In genomic region chr1:53271446-53272090, GRCh38 we compare ENCODE assay signal across 16 cellular contexts. TPM values are rescaled to one million over a fixed set of nuclear protein-coding genes. Genes with fewer than 3 reads are reported as not detected.
A peak's percentile ranks its signal among the peaks of the same experiment; 100 is the strongest.
DNase-seq lines count a peak whose midpoint lies in the region; ATAC-seq and TF ChIP-seq lines count a peak whose summit lies in the region.
"Had no signal": no experiment of that assay in that cellular context is flagged by ENCODE, and none has a peak within 500 bp of the region (broad histone marks: within the 10 kb centered on the region; RNA-seq: fewer than 3 reads in every experiment).

No MANE protein-coding gene starts in this region.

- POLR2A ChIA-PET in MCF 10A (lab: Yijun Ruan, JAX) = no interaction called here

- H3K27ac ChIP-seq in mammary epithelial cell (ENCODE audit: insufficient read depth, low read depth, low read length) (no peak overlapping the region), suprapubic skin (no peak overlapping the region)
- H3K27ac ChIP-seq: A549, C4-2B had no signal

- TF ChIP-seq POLR2A in suprapubic skin (IDR thresholded peaks at IDR 0.05) = no peak

- TF ChIP-seq CTCF in MCF 10A (IDR thresholded peaks at IDR 0.05; ENCODE audit: unreplicated experiment) = no peak
- no peak for TF ChIP-seq CTCF in mammary epithelial cell (conservative IDR thresholded peaks at IDR 0.05 in 1 of 2, IDR thresholded peaks at IDR 0.05 in 1 of 2; ENCODE audit: extremely low read depth in 1 of 2, insufficient read depth in 1 of 2, low read depth in 1 of 2, low read length in 2 of 2)
- no peak for TF ChIP-seq CTCF in neural crest cell (conservative IDR thresholded peaks at IDR 0.05)
- no peak for TF ChIP-seq CTCF in suprapubic skin (IDR thresholded peaks at IDR 0.05)

- CTCF ChIA-PET in MCF 10A (lab: Yijun Ruan, JAX) = interaction anchor here (0.7 kb wide), 1 partner anchor 22 kb away, joined by 4 read pairs; no protein-coding TSS in a partner anchor
- CTCF ChIA-PET in mammary epithelial cell (lab: Charles Lee; ENCODE audit: low non-redundant PET) = no interaction called here

- H4K20me1 ChIP-seq in mammary epithelial cell (ENCODE audit: insufficient read depth, low read length) = no peaks in the 10 kb centered on the region

- no peak overlapping the region for H3K4me2 ChIP-seq in mammary epithelial cell (ENCODE audit: insufficient read depth, low read depth, low read length)
- H3K4me2 ChIP-seq: A549 had no signal

- H3K27me3 ChIP-seq in mammary epithelial cell (ENCODE audit: insufficient read depth, low read length) (no peaks in the 10 kb centered on the region), suprapubic skin (no peaks in the 10 kb centered on the region)
- H3K27me3 ChIP-seq: BE2C had no signal

- 93% methylated on average over 5 of the region's 5 CpGs for WGBS in mammary epithelial cell (ENCODE audit: low coverage, missing lambda C conversion rate)
- 100% methylated on average over 4 of the region's 5 CpGs for WGBS in suprapubic skin

- H3K27ac Mint-ChIP-seq in MCF 10A (ENCODE audit: low read depth, unreplicated experiment) (peak overlapping the region; percentile 69), neural crest cell (ENCODE audit: unreplicated experiment) (peak overlapping the region; percentile 75)
- peak overlapping the region; percentile 52 for H3K27ac Mint-ChIP-seq in stimulated activated naive CD8-positive, alpha-beta T cell treated with anti-CD3 and anti-CD28 coated beads, Interleukin-15, Interleukin-2, amounts not matched to agents 100 ng/mL and 50 ng/mL, for 24 hours
- H3K27ac Mint-ChIP-seq in stimulated activated naive CD8-positive, alpha-beta T cell treated with anti-CD3 and anti-CD28 coated beads, Interleukin-15, amount 100 ng/mL, for 72 hours = peak overlapping the region in 1 of 2 donors; percentile 53

- H3K36me3 ChIP-seq in mammary epithelial cell (ENCODE audit: insufficient read depth, low read length) = peaks cover 15% of the 10 kb centered on the region
- no peaks in the 10 kb centered on the region for H3K36me3 ChIP-seq in suprapubic skin
- H3K36me3 ChIP-seq: BE2C had no signal

- H3K4me1 ChIP-seq in mammary epithelial cell (ENCODE audit: insufficient read depth, low read length) (peaks cover 22% of the 10 kb centered on the region), suprapubic skin (peaks cover 11% of the 10 kb centered on the region)
- H3K4me1 ChIP-seq: A549, BE2C had no signal

- no peak overlapping the region for H3K9ac ChIP-seq in mammary epithelial cell (ENCODE audit: insufficient read depth, low read length)

- TF ChIP-seq EP300 in suprapubic skin (IDR thresholded peaks at IDR 0.05) = no peak

- in situ Hi-C loops in mammary epithelial cell (cut with MboI; ENCODE audit: low sequenced_read_pairs in 2 of 2) = no loop called here

- no peak for ATAC-seq in stimulated activated naive CD8-positive, alpha-beta T cell treated with anti-CD3 and anti-CD28 coated beads, Interleukin-15, amount 100 ng/mL, for 72 hours
- ATAC-seq in GM18868 (IDR thresholded peaks at IDR 0.05; ENCODE audit: unreplicated experiment) = no peak
- no peak for ATAC-seq in GM18909 (IDR thresholded peaks at IDR 0.05; ENCODE audit: poor library complexity, unreplicated experiment)
- ATAC-seq: A549, GM12878 had no signal

- H3K4me3 ChIP-seq in mammary epithelial cell (replicated peaks in 1 of 3; ENCODE audit: insufficient read depth in 1 of 3, low read depth in 2 of 3, low read length in 3 of 3) (no peak overlapping the region), suprapubic skin (no peak overlapping the region)
- H3K4me3 ChIP-seq: A549, GM12878 had no signal

- H3K79me2 ChIP-seq in mammary epithelial cell (ENCODE audit: insufficient read depth, low read length) = peaks cover 3% of the 10 kb centered on the region

- no TSS peak for BruUV-seq in MCF 10A (replicated peaks; lab: Mats Ljungman, UMichigan)
- BruUV-seq in mammary epithelial cell (replicated peaks; lab: Mats Ljungman, UMichigan) = no TSS peak

- H3K9me3 ChIP-seq in mammary epithelial cell (replicated peaks; ENCODE audit: insufficient read depth, low read length) = no peaks in the 10 kb centered on the region
- no peaks in the 10 kb centered on the region for H3K9me3 ChIP-seq in suprapubic skin
- H3K9me3 ChIP-seq: A549, BE2C had no signal

- peaks cover 15% of the 10 kb centered on the region for H3K4me1 Mint-ChIP-seq in MCF 10A (ENCODE audit: insufficient read depth, unreplicated experiment)
- no peaks in the 10 kb centered on the region for H3K4me1 Mint-ChIP-seq in stimulated activated naive CD8-positive, alpha-beta T cell treated with anti-CD3 and anti-CD28 coated beads, Interleukin-15, Interleukin-2, amounts not matched to agents 100 ng/mL and 50 ng/mL, for 24 hours (ENCODE audit: low read depth)
- H3K4me1 Mint-ChIP-seq in stimulated activated naive CD8-positive, alpha-beta T cell treated with anti-CD3 and anti-CD28 coated beads, Interleukin-15, amount 100 ng/mL, for 72 hours = no peaks in the 10 kb centered on the region
- no peaks in the 10 kb centered on the region for H3K4me1 Mint-ChIP-seq in neural crest cell
- H3K4me1 Mint-ChIP-seq: CD4-positive, alpha-beta memory T cell; H9 had no signal

- no peak for DNase-seq in MCF 10A (ENCODE audit: unreplicated experiment)
- no peak for DNase-seq in mammary epithelial cell
- no peak for DNase-seq in stimulated activated naive CD8-positive, alpha-beta T cell treated with anti-CD3 and anti-CD28 coated beads, Interleukin-15, amount 100 ng/mL, for 72 hours
- no peak for DNase-seq in neural crest cell (ENCODE audit: low read depth, low spot score)
- peak; percentile 15 to 56 for DNase-seq in suprapubic skin (ENCODE audit: low spot score in 2 of 2)
- DNase-seq: BE2C; CD4-positive, alpha-beta memory T cell; DMS79; GOT3; H9 had no signal

- peaks cover 9% of the 10 kb centered on the region for H3K36me3 Mint-ChIP-seq in MCF 10A (ENCODE audit: insufficient read depth, unreplicated experiment)
- peaks cover 55% of the 10 kb centered on the region for H3K36me3 Mint-ChIP-seq in stimulated activated naive CD8-positive, alpha-beta T cell treated with anti-CD3 and anti-CD28 coated beads, Interleukin-15, Interleukin-2, amounts not matched to agents 100 ng/mL and 50 ng/mL, for 24 hours (ENCODE audit: low read depth)
- peaks cover 5% of the 10 kb centered on the region for H3K36me3 Mint-ChIP-seq in neural crest cell (ENCODE audit: low read depth)

- H3K4me3 Mint-ChIP-seq in MCF 10A (ENCODE audit: unreplicated experiment) = no peak overlapping the region
- no peak overlapping the region for H3K4me3 Mint-ChIP-seq in stimulated activated naive CD8-positive, alpha-beta T cell treated with anti-CD3 and anti-CD28 coated beads, Interleukin-15, Interleukin-2, amounts not matched to agents 100 ng/mL and 50 ng/mL, for 24 hours
- H3K4me3 Mint-ChIP-seq in stimulated activated naive CD8-positive, alpha-beta T cell treated with anti-CD3 and anti-CD28 coated beads, Interleukin-15, amount 100 ng/mL, for 72 hours = no peak overlapping the region
- H3K4me3 Mint-ChIP-seq in neural crest cell = no peak overlapping the region
- H3K4me3 Mint-ChIP-seq: CD4-positive, alpha-beta memory T cell; H9 had no signal

- dilution Hi-C loops in mammary epithelial cell (cut with HindIII; ENCODE audit: low sequenced_read_pairs) = no loop called here

- no peaks in the 10 kb centered on the region for H3K27me3 Mint-ChIP-seq in MCF 10A (ENCODE audit: insufficient read depth, unreplicated experiment)
- no peaks in the 10 kb centered on the region for H3K27me3 Mint-ChIP-seq in stimulated activated naive CD8-positive, alpha-beta T cell treated with anti-CD3 and anti-CD28 coated beads, Interleukin-15, Interleukin-2, amounts not matched to agents 100 ng/mL and 50 ng/mL, for 24 hours
- no peaks in the 10 kb centered on the region for H3K27me3 Mint-ChIP-seq in stimulated activated naive CD8-positive, alpha-beta T cell treated with anti-CD3 and anti-CD28 coated beads, Interleukin-15, amount 100 ng/mL, for 72 hours
- H3K27me3 Mint-ChIP-seq in neural crest cell (ENCODE audit: low read depth) = no peaks in the 10 kb centered on the region
- H3K27me3 Mint-ChIP-seq: CD4-positive, alpha-beta memory T cell had no signal

- intact Hi-C loops in MCF 10A (cut with micrococcal nuclease) (loop anchor here (10.0 kb wide), 1 partner anchor 483 kb away; no protein-coding TSS in a partner anchor), mammary epithelial cell (cut with micrococcal nuclease) (no loop called here)

- H2AFZ ChIP-seq in mammary epithelial cell (ENCODE audit: low read depth, low read length) = no peak overlapping the region

- H3K9me3 Mint-ChIP-seq in MCF 10A (ENCODE audit: unreplicated experiment) (no peaks in the 10 kb centered on the region), neural crest cell (no peaks in the 10 kb centered on the region)
- H3K9me3 Mint-ChIP-seq in stimulated activated naive CD8-positive, alpha-beta T cell treated with anti-CD3 and anti-CD28 coated beads, Interleukin-15, Interleukin-2, amounts not matched to agents 100 ng/mL and 50 ng/mL, for 24 hours = no peaks in the 10 kb centered on the region
- H3K9me3 Mint-ChIP-seq in stimulated activated naive CD8-positive, alpha-beta T cell treated with anti-CD3 and anti-CD28 coated beads, Interleukin-15, amount 100 ng/mL, for 72 hours = no peaks in the 10 kb centered on the region
- H3K9me3 Mint-ChIP-seq: CD4-positive, alpha-beta memory T cell; H9 had no signal

RNA-seq across cellular contexts. Expression of gene MAGOH, which starts 33.2 kb away (rescaled TPM):
- 68.2 and 70.3 TPM in 2 replicates for total RNA-seq in MCF 10A (2022)
- total RNA-seq in mammary epithelial cell = 10 to 100 TPM; 15.8 to 43.8 TPM
- polyA plus RNA-seq in mammary epithelial cell = 17.8 TPM
- 57.4 TPM for polyA minus RNA-seq in mammary epithelial cell
- total RNA-seq in neural crest cell = 76.6 and 78.9 TPM in 2 replicates
- 10 to 100 TPM; 31.8 to 52.3 (median 38.5) TPM for total RNA-seq in suprapubic skin

RNA-seq across cellular contexts. Expression of gene CZIB, which starts 51.1 kb away (rescaled TPM):
- total RNA-seq in MCF 10A (2022) = 37.2 and 45.0 TPM in 2 replicates
- total RNA-seq in mammary epithelial cell = 10 to 100 TPM; 24.8 to 30.2 TPM
- polyA plus RNA-seq in mammary epithelial cell = 38.6 TPM
- polyA minus RNA-seq in mammary epithelial cell = 2.4 TPM
- 82.2 and 84.1 TPM in 2 replicates for total RNA-seq in neural crest cell
- 10 to 100 TPM; 25.2 to 60.3 (median 33.8) TPM for total RNA-seq in suprapubic skin

RNA-seq across cellular contexts. Expression of gene LRP8, which starts 56.3 kb away (rescaled TPM):
- total RNA-seq in MCF 10A (2022) (21.5 and 21.8 TPM in 2 replicates), mammary epithelial cell (10 to 100 TPM; 18.5 to 50.1 TPM), neural crest cell (49.7 and 59.5 TPM in 2 replicates), suprapubic skin (10 to 100 TPM in 1 of 4 donors, 1 to 10 TPM in 3; 2.8 to 11.8 (median 4.1) TPM)
- polyA plus RNA-seq in mammary epithelial cell = 68.6 TPM
- 212 TPM for polyA minus RNA-seq in mammary epithelial cell

Comparison
In these comparisons a context has a peak if more than half of its experiments do, and no peak if none do; other contexts are left out.
1. DNase-seq: peak in suprapubic skin (2 of 2); none in MCF 10A (single experiment), mammary epithelial cell (single experiment), stimulated activated naive CD8-positive, alpha-beta T cell treated with anti-CD3 and anti-CD28 coated beads, Interleukin-15, amount 100 ng/mL, for 72 hours (0 of 2) and neural crest cell (single experiment).